1 cellular context compared by ENCODE assay signal in genomic region chr6:106629103-106629858, GRCh38.
TF ChIP-seq lines count a peak whose summit lies in the region.

A gene with protein sequence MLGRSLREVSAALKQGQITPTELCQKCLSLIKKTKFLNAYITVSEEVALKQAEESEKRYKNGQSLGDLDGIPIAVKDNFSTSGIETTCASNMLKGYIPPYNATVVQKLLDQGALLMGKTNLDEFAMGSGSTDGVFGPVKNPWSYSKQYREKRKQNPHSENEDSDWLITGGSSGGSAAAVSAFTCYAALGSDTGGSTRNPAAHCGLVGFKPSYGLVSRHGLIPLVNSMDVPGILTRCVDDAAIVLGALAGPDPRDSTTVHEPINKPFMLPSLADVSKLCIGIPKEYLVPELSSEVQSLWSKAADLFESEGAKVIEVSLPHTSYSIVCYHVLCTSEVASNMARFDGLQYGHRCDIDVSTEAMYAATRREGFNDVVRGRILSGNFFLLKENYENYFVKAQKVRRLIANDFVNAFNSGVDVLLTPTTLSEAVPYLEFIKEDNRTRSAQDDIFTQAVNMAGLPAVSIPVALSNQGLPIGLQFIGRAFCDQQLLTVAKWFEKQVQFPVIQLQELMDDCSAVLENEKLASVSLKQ (plus strand): TSS chr6:106629578. CDS start chr6:106629682, 104 bp downstream.
Gene RTN4IP1 (minus strand): TSS chr6:106629498. CDS start chr6:106629021, 477 bp downstream.

TF ChIP-seq in GM23338, 12 proteins besides CTCF, POLR2A, EP300 and RAD21 (continued from another document):
- TF ChIP-seq ZNF462 (CRISPR knock-in tag; IDR thresholded peaks at IDR 0.05) (no peak), ZNF331 (CRISPR knock-in tag; IDR thresholded peaks at IDR 0.05; ENCODE audit: low read depth) (no peak), REST (IDR thresholded peaks at IDR 0.05; ENCODE audit: unreplicated experiment) (no peak), POLR2AphosphoS5 (IDR thresholded peaks at IDR 0.05; ENCODE audit: low read depth) (peak; percentile 75), EZH2phosphoT487 (IDR thresholded peaks at IDR 0.05; ENCODE audit: unreplicated experiment) (no peak), ZNF114 (CRISPR knock-in tag; IDR thresholded peaks at IDR 0.05) (no peak), NANOG (IDR thresholded peaks at IDR 0.05; ENCODE audit: borderline replicate concordance) (no peak), EZH2 (IDR thresholded peaks at IDR 0.05; ENCODE audit: low read depth, unreplicated experiment) (no peak), JUNB (IDR thresholded peaks at IDR 0.05; ENCODE audit: unreplicated experiment) (no peak), STAT1 (IDR thresholded peaks at IDR 0.05; ENCODE audit: unreplicated experiment) (no peak), CREB1 (CRISPR knock-in tag; IDR thresholded peaks at IDR 0.05; ENCODE audit: low read depth) (peak; percentile 74)
TF ChIP-seq in GM23338: peak in this region for 3.
